In genomic region chr2:36975306-36975705, GRCh38 we compare ENCODE assay signal across 27 cellular contexts.
"Had no signal": no experiment of that assay in that cellular context is flagged by ENCODE, and none has a peak within 500 bp of the region (broad histone marks: within the 10 kb centered on the region; RNA-seq: fewer than 3 reads in every experiment).

No MANE protein-coding gene starts in this region.

- H3K4me3 ChIP-seq: adrenal gland, body of pancreas, colonic mucosa, esophagus squamous epithelium, gastroesophageal sphincter had no signal

- H3K27me3 ChIP-seq: adrenal gland, body of pancreas, colonic mucosa, esophagus squamous epithelium, gastroesophageal sphincter had no signal

- H3K9me3 ChIP-seq: adrenal gland, body of pancreas, colonic mucosa, esophagus squamous epithelium, gastroesophageal sphincter had no signal

- DNase-seq: activated CD4-positive, alpha-beta memory T cell treated with anti-CD3 and anti-CD28 coated beads for 36 hours; activated CD4-positive, alpha-beta T cell treated with anti-CD3 and anti-CD28 coated beads for 36 hours; activated CD4-positive, alpha-beta T cell treated with anti-CD3 and anti-CD28 coated beads, Interleukin-2, amount 10 ng/mL, durations not matched to agents 24 days and 14 days; activated CD4-positive, CD25-positive, alpha-beta regulatory T cell; activated CD4-positive, CD25-positive, alpha-beta regulatory T cell treated with anti-CD3 and anti-CD28 coated beads, Interleukin-2, amount 50 U/mL, for 72 hours; activated CD8-positive, alpha-beta memory T cell treated with anti-CD3 and anti-CD28 coated beads, Interleukin-2, amount 10 ng/mL, durations not matched to agents 7 days and 5 days; activated CD8-positive, alpha-beta memory T cell treated with anti-CD3 and anti-CD28 coated beads, Interleukin-2, amount 50 U/mL, for 4 hours; activated CD8-positive, alpha-beta T cell treated with anti-CD3 and anti-CD28 coated beads, Interleukin-2, amount 10 ng/mL, durations not matched to agents 7 days and 5 days; activated effector memory CD4-positive, alpha-beta T cell treated with anti-CD3 and anti-CD28 coated beads, Interleukin-2, amount 50 U/mL, for 16 hours; activated naive CD4-positive, alpha-beta T cell treated with anti-CD3 and anti-CD28 coated beads for 36 hours; activated naive CD8-positive, alpha-beta T cell treated with anti-CD3 and anti-CD28 coated beads for 36 hours; activated naive CD8-positive, alpha-beta T cell treated with anti-CD3 and anti-CD28 coated beads, Interleukin-2, amount 50 U/mL, for 24 hours; activated T-cell treated with anti-CD3 and anti-CD28 coated beads, Interleukin-2, amount 50 U/mL, for 1 hour; activated T-cell treated with anti-CD3 and anti-CD28 coated beads, Interleukin-2, amount 50 U/mL, for 48 hours; adrenal gland; amygdala; aorta; body of pancreas; central memory CD4-positive, alpha-beta T cell; cerebellar nuclear complex; colonic mucosa; effector CD8-positive, alpha-beta T cell; esophagus squamous epithelium; foreskin melanocyte; T-helper 2 cell had no signal

- ATAC-seq: activated CD4-positive, alpha-beta T cell treated with anti-CD3 and anti-CD28 coated beads for 36 hours; activated CD8-positive, alpha-beta memory T cell treated with anti-CD3 and anti-CD28 coated beads, Interleukin-2, amount 10 ng/mL, durations not matched to agents 7 days and 5 days; activated CD8-positive, alpha-beta T cell treated with anti-CD3 and anti-CD28 coated beads, Interleukin-2, amount 10 ng/mL, durations not matched to agents 7 days and 5 days; activated naive CD8-positive, alpha-beta T cell treated with anti-CD3 and anti-CD28 coated beads, Interleukin-2, amount 50 U/mL, for 24 hours; body of pancreas; gastroesophageal sphincter had no signal

- H3K4me1 ChIP-seq: adrenal gland, body of pancreas, colonic mucosa, esophagus squamous epithelium, gastroesophageal sphincter had no signal

- H3K36me3 ChIP-seq: adrenal gland, colonic mucosa had no signal

- H3K27ac ChIP-seq: adrenal gland, body of pancreas, colonic mucosa, epithelial cell of prostate, esophagus squamous epithelium, gastroesophageal sphincter had no signal
